In the genomic region with DNA sequence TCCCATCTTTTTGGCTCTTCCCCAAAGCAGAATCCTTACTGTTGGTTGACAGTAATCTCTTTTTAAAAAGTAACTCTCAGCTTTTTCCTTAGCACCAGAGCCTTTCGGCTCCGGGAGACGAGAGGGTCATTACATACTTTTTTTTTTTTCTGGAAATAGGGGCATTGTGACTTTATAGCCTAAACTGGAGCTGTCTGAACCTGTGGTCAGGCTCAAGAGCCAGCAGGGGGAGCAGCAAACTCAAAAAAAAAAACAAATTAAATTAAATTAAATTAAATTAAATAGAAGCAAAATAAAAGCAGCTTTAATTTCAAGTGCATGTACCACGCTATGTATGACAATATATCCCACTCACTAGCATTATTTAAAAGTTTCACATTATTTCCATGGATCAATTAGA, we compare ENCODE assay signal across 8 cellular contexts.
DNase-seq lines count a peak whose midpoint lies in the region; ATAC-seq and TF ChIP-seq lines count a peak whose summit lies in the region.

No MANE protein-coding gene starts in this region.

- no peaks in the 10 kb centered on the region for H3K9me3 Mint-ChIP-seq in activated T-helper 1 cell treated with anti-CD3 and anti-CD28 coated beads, Interleukin-12 subunit alpha, Interleukin-12 subunit beta, Interleukin-2, Interleukin-4 antibody, amounts not matched to agents 30 ng/mL and 10 ng/mL and 1 ng/mL, durations not matched to agents 14 hours and 24 hours and 36 hours

- ATAC-seq in HG03095 (IDR thresholded peaks at IDR 0.05; ENCODE audit: unreplicated experiment): no peak

- in situ Hi-C loops in ACHN (cut with HindIII; ENCODE audit: low pct_ligation_motif_present, low pct_unique_long_range_greater_than_20kb, low sequenced_read_pairs): no loop called here

- DNase-seq in ACHN (peak; percentile 4), GM12864 (ENCODE audit: low read depth) (no peak), iris pigment epithelial cell (ENCODE audit: low read depth) (peak; percentile 41), NCI-H2227 (lab: John Stamatoyannopoulos, UW; ENCODE audit: unreplicated experiment) (no peak), SIG-M5 treated with dmso at 0.1 percent for 504 hours (lab: John Stamatoyannopoulos, UW; ENCODE audit: unreplicated experiment) (no peak)
- DNase-seq in activated T-helper 1 cell treated with anti-CD3 and anti-CD28 coated beads, Interleukin-12 subunit alpha, Interleukin-12 subunit beta, Interleukin-2, Interleukin-4 antibody, amounts not matched to agents 30 ng/mL and 10 ng/mL and 1 ng/mL, durations not matched to agents 14 hours and 24 hours and 36 hours (ENCODE audit: low spot score): no peak

- intact Hi-C loops in activated T-helper 1 cell treated with anti-CD3 and anti-CD28 coated beads, Interleukin-12 subunit alpha, Interleukin-12 subunit beta, Interleukin-2, Interleukin-4 antibody, amounts not matched to agents 30 ng/mL and 10 ng/mL and 1 ng/mL, durations not matched to agents 14 hours and 24 hours and 36 hours (cut with micrococcal nuclease): loop anchor here (1.0 to 10.0 kb wide), 2 partner anchors 113 to 1108 kb away; a partner anchor contains a TSS

- peak; percentile 26 for TF ChIP-seq CTCF in GM12864 (IDR thresholded peaks at IDR 0.05; ENCODE audit: low read depth, low read length, missing control alignments)
- TF ChIP-seq CTCF in WI38 (IDR thresholded peaks at IDR 0.05; ENCODE audit: low read depth, low read length): peak; percentile 72

- H3K4me1 Mint-ChIP-seq in activated T-helper 1 cell treated with anti-CD3 and anti-CD28 coated beads, Interleukin-12 subunit alpha, Interleukin-12 subunit beta, Interleukin-2, Interleukin-4 antibody, amounts not matched to agents 30 ng/mL and 10 ng/mL and 1 ng/mL, durations not matched to agents 14 hours and 24 hours and 36 hours (ENCODE audit: low read depth): peaks cover 33% of the 10 kb centered on the region

- H3K27ac Mint-ChIP-seq in activated T-helper 1 cell treated with anti-CD3 and anti-CD28 coated beads, Interleukin-12 subunit alpha, Interleukin-12 subunit beta, Interleukin-2, Interleukin-4 antibody, amounts not matched to agents 30 ng/mL and 10 ng/mL and 1 ng/mL, durations not matched to agents 14 hours and 24 hours and 36 hours: no peak overlapping the region

- H3K36me3 Mint-ChIP-seq in activated T-helper 1 cell treated with anti-CD3 and anti-CD28 coated beads, Interleukin-12 subunit alpha, Interleukin-12 subunit beta, Interleukin-2, Interleukin-4 antibody, amounts not matched to agents 30 ng/mL and 10 ng/mL and 1 ng/mL, durations not matched to agents 14 hours and 24 hours and 36 hours (ENCODE audit: low read depth): peaks cover 2% of the 10 kb centered on the region

- H3K27me3 Mint-ChIP-seq in activated T-helper 1 cell treated with anti-CD3 and anti-CD28 coated beads, Interleukin-12 subunit alpha, Interleukin-12 subunit beta, Interleukin-2, Interleukin-4 antibody, amounts not matched to agents 30 ng/mL and 10 ng/mL and 1 ng/mL, durations not matched to agents 14 hours and 24 hours and 36 hours (ENCODE audit: insufficient read depth): peaks cover 23% of the 10 kb centered on the region

- no peak overlapping the region for H3K4me3 Mint-ChIP-seq in activated T-helper 1 cell treated with anti-CD3 and anti-CD28 coated beads, Interleukin-12 subunit alpha, Interleukin-12 subunit beta, Interleukin-2, Interleukin-4 antibody, amounts not matched to agents 30 ng/mL and 10 ng/mL and 1 ng/mL, durations not matched to agents 14 hours and 24 hours and 36 hours

- no peak overlapping the region for H3K4me3 ChIP-seq in GM12864 (ENCODE audit: low read depth, low read length)
- no peak overlapping the region for H3K4me3 ChIP-seq in WI38 (ENCODE audit: low read depth, low read length)

Comparison
In these comparisons a context has a peak if more than half of its experiments do, and no peak if none do; other contexts are left out.
1. DNase-seq: peak in ACHN (single experiment) and iris pigment epithelial cell (single experiment); none in GM12864 (single experiment), NCI-H2227 (single experiment), SIG-M5 treated with dmso at 0.1 percent for 504 hours (single experiment) and activated T-helper 1 cell treated with anti-CD3 and anti-CD28 coated beads, Interleukin-12 subunit alpha, Interleukin-12 subunit beta, Interleukin-2, Interleukin-4 antibody, amounts not matched to agents 30 ng/mL and 10 ng/mL and 1 ng/mL, durations not matched to agents 14 hours and 24 hours and 36 hours (single experiment).